24 cellular contexts compared by ENCODE assay signal in genomic region chr7:155576900-155577508, GRCh38. TPM values are rescaled to one million over a fixed set of nuclear protein-coding genes. Genes with fewer than 3 reads are reported as not detected.
DNase-seq lines count a peak whose midpoint lies in the region; ATAC-seq and TF ChIP-seq lines count a peak whose summit lies in the region.
"Had no signal": no experiment of that assay in that cellular context is flagged by ENCODE, and none has a peak within 500 bp of the region (broad histone marks: within the 10 kb centered on the region; RNA-seq: fewer than 3 reads in every experiment).

No MANE protein-coding gene starts in this region.

- no peak for TF ChIP-seq CTCF in GM10248 (IDR thresholded peaks at IDR 0.05; ENCODE audit: control extremely low read depth, extremely low read depth, low read depth, missing control alignments)

- no peak overlapping the region for H3K27ac ChIP-seq in duodenal mucosa (ENCODE audit: low read depth, low read length)
- H3K27ac ChIP-seq: GM23248, psoas muscle had no signal

- H3K4me1 ChIP-seq in duodenal mucosa (ENCODE audit: control insufficient read depth in 1 of 2, insufficient read depth in 2 of 2, low read length in 2 of 2) = peaks cover 0 to 4% of the 10 kb centered on the region in 2 donors
- H3K4me1 ChIP-seq: psoas muscle had no signal

- DNase-seq in Right ventricle myocardium superior (peak; percentile 30), left cardiac atrium (no peak), mucosa of gallbladder (ENCODE audit: low spot score) (peak; percentile 46), GM10248 (ENCODE audit: extremely low spot score) (no peak), NCI-H774 (lab: John Stamatoyannopoulos, UW) (no peak), cerebellar nuclear complex (lab: John Stamatoyannopoulos, UW) (no peak)
- DNase-seq: activated CD4-positive, alpha-beta T cell treated with anti-CD3 and anti-CD28 coated beads, Interleukin-2, amount 50 U/mL, for 48 hours; activated gamma-delta T cell; GM23248; kidney glomerular epithelial cell; NCI-H2107; NK-92 treated with Interleukin-12 subunit alpha and Interleukin-12 subunit beta, amount 100 ng/mL, for 24 hours; psoas muscle; stimulated activated CD4-positive, alpha-beta T cell treated with anti-CD3 and anti-CD28 coated beads, Interleukin-4, amount 100 ng/mL, for 1 hour; stimulated activated naive CD4-positive, alpha-beta T cell treated with Interleukin-2 at 50 U/mL for 16 hours had no signal

- no peaks in the 10 kb centered on the region for H3K9me3 ChIP-seq in duodenal mucosa (ENCODE audit: control insufficient read depth in 1 of 2, low read length in 2 of 2)
- H3K9me3 ChIP-seq: psoas muscle had no signal

- ATAC-seq in Right ventricle myocardium superior (ENCODE audit: poor library complexity) (no peak), left cardiac atrium (no peak), HG02852 (IDR thresholded peaks at IDR 0.05; ENCODE audit: unreplicated experiment) (no peak)
- ATAC-seq: psoas muscle, SK-N-SH treated with all-trans-retinoic acid at 6 μM for 48 hours, WTC11 had no signal

- H3K27me3 ChIP-seq in duodenal mucosa (ENCODE audit: control insufficient read depth in 1 of 2, insufficient read depth in 2 of 2, low read length in 2 of 2) = no peaks in the 10 kb centered on the region

- POLR2A ChIA-PET in GM10248 (lab: Yijun Ruan, JAX) = no interaction called here

- CTCF ChIA-PET in GM10248 (lab: Yijun Ruan, JAX) = no interaction called here

- H3K4me3 ChIP-seq in duodenal mucosa (ENCODE audit: low read depth in 1 of 2, low read length in 2 of 2) = peak overlapping the region; percentile 53 to 56
- H3K4me3 ChIP-seq: GM23248, psoas muscle had no signal

- H3K9ac ChIP-seq in duodenal mucosa (ENCODE audit: low read depth in 1 of 2, low read length in 2 of 2) = no peak overlapping the region
- H3K9ac ChIP-seq: GM23248 had no signal

- H3K36me3 ChIP-seq in duodenal mucosa (ENCODE audit: control insufficient read depth in 1 of 2, insufficient read depth in 2 of 2, low read length in 2 of 2) = no peaks in the 10 kb centered on the region

- intact Hi-C loops in Right ventricle myocardium superior (cut with DNase I) (no loop called here), left cardiac atrium (cut with DNase I) (no loop called here)

RNA-seq across cellular contexts. Expression of gene CNPY1, which starts 30.6 kb away (rescaled TPM):
- total RNA-seq in Right ventricle myocardium superior = not detected
- not detected for total RNA-seq in left cardiac atrium
- total RNA-seq in mucosa of gallbladder = not detected
- total RNA-seq: B cell, fibroblast of lung, GM23248, LHCN-M2, NCI-H460, psoas muscle, RPMI7951 had no signal

Comparison
In these comparisons a context has a peak if more than half of its experiments do, and no peak if none do; other contexts are left out.
1. DNase-seq: peak in Right ventricle myocardium superior (single experiment) and mucosa of gallbladder (single experiment); none in left cardiac atrium (single experiment), GM10248 (single experiment), NCI-H774 (single experiment) and cerebellar nuclear complex (0 of 2).